ENCODE assay signal across 22 cellular contexts in the genomic region with DNA sequence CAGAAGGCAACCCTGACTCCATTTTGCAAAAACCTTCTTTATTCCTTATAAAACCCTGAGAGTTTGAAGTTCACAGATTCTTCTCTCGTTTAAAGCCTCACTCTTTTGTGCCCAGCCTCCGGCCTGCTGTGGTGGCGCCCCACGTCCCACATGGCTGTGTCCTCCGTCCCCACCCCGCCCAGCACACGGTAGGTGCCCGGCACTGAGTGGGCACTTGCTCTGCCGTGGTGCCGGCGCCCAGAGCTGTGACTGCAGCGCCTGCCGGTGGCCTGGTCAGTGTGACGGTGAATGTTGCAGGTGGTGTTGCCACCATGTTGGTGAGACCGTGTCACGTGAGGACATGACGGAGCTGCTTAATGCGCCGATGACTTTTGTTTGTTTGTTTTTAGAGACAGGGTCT. TPM values are rescaled to one million over a fixed set of nuclear protein-coding genes. Genes with fewer than 3 reads are reported as not detected.
DNase-seq lines count a peak whose midpoint lies in the region; ATAC-seq, FAIRE-seq and TF ChIP-seq lines count a peak whose summit lies in the region.
"Had no signal": no experiment of that assay in that cellular context is flagged by ENCODE, and none has a peak within 500 bp of the region (broad histone marks: within the 10 kb centered on the region; RNA-seq: fewer than 3 reads in every experiment).

No MANE protein-coding gene starts in this region.

- in situ Hi-C loops in HepG2 (cut with HindIII; ENCODE audit: extremely low pct_ligation_motif_present, low pct_unique_long_range_greater_than_20kb): no loop called here

- H3K9ac ChIP-seq in HepG2 (ENCODE audit: insufficient read depth, low read depth, low read length): no peak overlapping the region
- no peak overlapping the region for H3K9ac ChIP-seq in SK-N-SH
- H3K9ac ChIP-seq: BLaER1, GM23248 had no signal

- H3K27ac ChIP-seq in HepG2 (ENCODE audit: extremely low read length, insufficient read depth, low read length) (no peak overlapping the region), right lobe of liver (no peak overlapping the region), HEK293 (ENCODE audit: extremely low read depth, low read depth, low read length) (no peak overlapping the region), osteoblast (ENCODE audit: low read depth, low read length) (no peak overlapping the region), SK-N-SH (ENCODE audit: low read depth in 2 of 2, low read length in 1 of 2) (no peak overlapping the region)
- H3K27ac ChIP-seq: BLaER1, C4-2B, GM23248 had no signal

- H4K20me1 ChIP-seq in HepG2 (ENCODE audit: insufficient read depth, low read length): no peaks in the 10 kb centered on the region
- H4K20me1 ChIP-seq in osteoblast (ENCODE audit: insufficient read depth, low read length): no peaks in the 10 kb centered on the region
- no peaks in the 10 kb centered on the region for H4K20me1 ChIP-seq in SK-N-SH (ENCODE audit: insufficient read depth)

- H3K4me1 ChIP-seq in HepG2 (ENCODE audit: insufficient read depth, low read length) (no peaks in the 10 kb centered on the region), right lobe of liver (no peaks in the 10 kb centered on the region), HEK293 (ENCODE audit: control insufficient read depth, insufficient read depth, low read length) (no peaks in the 10 kb centered on the region), osteoblast (ENCODE audit: insufficient read depth, low read length) (no peaks in the 10 kb centered on the region), SK-N-SH (ENCODE audit: control insufficient read depth in 1 of 2, insufficient read depth in 2 of 2, low read depth in 1 of 2, low read length in 1 of 2) (no peaks in the 10 kb centered on the region)
- H3K4me1 ChIP-seq: Caco-2 had no signal

- no peak for ATAC-seq in HepG2
- no peak for ATAC-seq in right lobe of liver
- ATAC-seq: CD8-positive, alpha-beta T cell; HCT116 had no signal

- H3K27me3 ChIP-seq in HepG2 (ENCODE audit: control insufficient read depth in 1 of 2, insufficient read depth in 2 of 2, low read length in 2 of 2) (no peaks in the 10 kb centered on the region), right lobe of liver (no peaks in the 10 kb centered on the region), osteoblast (ENCODE audit: insufficient read depth, low read length) (no peaks in the 10 kb centered on the region), SK-N-SH (ENCODE audit: insufficient read depth) (no peaks in the 10 kb centered on the region)
- H3K27me3 ChIP-seq: BLaER1 had no signal

- TF ChIP-seq CTCF in HepG2 (CRISPR knock-in tag; IDR thresholded peaks at IDR 0.05): no peak
- TF ChIP-seq CTCF in right lobe of liver (IDR thresholded peaks at IDR 0.05): no peak
- no peak for TF ChIP-seq CTCF in HEK293 (tag by site-specific recombination; IDR thresholded peaks at IDR 0.05)
- TF ChIP-seq CTCF in osteoblast (IDR thresholded peaks at IDR 0.05; ENCODE audit: extremely low read depth, low read depth, low read length): no peak
- no peak for TF ChIP-seq CTCF in SK-N-SH (IDR thresholded peaks at IDR 0.05)

- intact Hi-C loops in HepG2 (cut with micrococcal nuclease; ENCODE audit: unreplicated experiment): no loop called here
- intact Hi-C loops in right lobe of liver (cut with DNase I): no loop called here

- H3K9me2 ChIP-seq in SK-N-SH: no peaks in the 10 kb centered on the region

- CTCF ChIA-PET in HepG2 (lab: Yijun Ruan, JAX; ENCODE audit: low intra/inter-chr PET ratio, low total read pairs) (no interaction called here), HEK293 (lab: Yijun Ruan, JAX) (no interaction called here), SK-N-SH (lab: Yijun Ruan, JAX) (interaction anchor here (0.9 kb wide), 1 partner anchor 25 kb away, joined by 3 read pairs; no protein-coding TSS in a partner anchor)

- no peak for DNase-seq in HepG2 (ENCODE audit: low spot score)
- no peak for DNase-seq in right lobe of liver
- DNase-seq in osteoblast (ENCODE audit: insufficient read length, low spot score, missing footprints): peak; percentile 63
- no peak for DNase-seq in SK-N-SH
- DNase-seq in NCI-H226: no peak
- DNase-seq: Caco-2; CD4-positive, CD25-positive, alpha-beta regulatory T cell; CD8-positive, alpha-beta T cell; DMS153; DND-41; GM23248; H9; HFFc6 had no signal

- POLR2A ChIA-PET in HepG2 (lab: Yijun Ruan, JAX) (no interaction called here), HEK293 (lab: Yijun Ruan, JAX) (interaction anchor here (1.6 kb wide), 1 partner anchor 20 kb away, joined by 4 read pairs; no protein-coding TSS in a partner anchor), SK-N-SH (lab: Yijun Ruan, JAX) (no interaction called here)

- no peak overlapping the region for H3K4me2 ChIP-seq in HepG2 (ENCODE audit: low read depth, low read length)
- no peak overlapping the region for H3K4me2 ChIP-seq in osteoblast (ENCODE audit: insufficient read depth, low read length)
- H3K4me2 ChIP-seq in SK-N-SH: no peak overlapping the region

- 96% methylated on average over 14 of the region's 19 CpGs for WGBS in HepG2 (ENCODE audit: low lambda C conversion rate)
- 100% methylated on average over 1 of the region's 19 CpGs for WGBS in right lobe of liver (ENCODE audit: insufficient coverage, low coverage, low lambda C conversion rate, missing lambda C conversion rate)
- 90% methylated on average over 17 of the region's 19 CpGs for WGBS in SK-N-SH (ENCODE audit: low lambda C conversion rate)

- no peak for TF ChIP-seq RAD21 in HepG2 (CRISPR knock-in tag; IDR thresholded peaks at IDR 0.05)
- TF ChIP-seq RAD21 in SK-N-SH (IDR thresholded peaks at IDR 0.05; ENCODE audit: low read length): no peak

- no peaks in the 10 kb centered on the region for H3F3A ChIP-seq in SK-N-SH (replicated peaks; ENCODE audit: insufficient read depth)

- H2AFZ ChIP-seq in HepG2 (ENCODE audit: low read length): no peak overlapping the region
- no peak overlapping the region for H2AFZ ChIP-seq in osteoblast (ENCODE audit: low read length)
- H2AFZ ChIP-seq in SK-N-SH (ENCODE audit: low read depth): no peak overlapping the region
- H2AFZ ChIP-seq: GM23248 had no signal

- H3K9me3 ChIP-seq in HepG2 (ENCODE audit: low read length): no peaks in the 10 kb centered on the region
- no peaks in the 10 kb centered on the region for H3K9me3 ChIP-seq in right lobe of liver
- no peaks in the 10 kb centered on the region for H3K9me3 ChIP-seq in HEK293 (ENCODE audit: control insufficient read depth, insufficient read depth, low read depth, low read length)
- H3K9me3 ChIP-seq in osteoblast (ENCODE audit: low read depth, low read length): no peaks in the 10 kb centered on the region
- no peaks in the 10 kb centered on the region for H3K9me3 ChIP-seq in SK-N-SH
- H3K9me3 ChIP-seq: BLaER1, Caco-2 had no signal

- H3K79me2 ChIP-seq in HepG2 (ENCODE audit: insufficient read depth, low read length) (no peaks in the 10 kb centered on the region), osteoblast (ENCODE audit: insufficient read depth, low read length) (peaks cover 6% of the 10 kb centered on the region), SK-N-SH (ENCODE audit: insufficient read depth) (peaks cover 1% of the 10 kb centered on the region; the same call in 1 of the 2 replicates)

- TF ChIP-seq POLR2A in HepG2 (IDR thresholded peaks at IDR 0.05; ENCODE audit: insufficient read depth in 1 of 2, low read depth in 2 of 2, low read length in 2 of 2): no peak
- no peak for TF ChIP-seq POLR2A in right lobe of liver (IDR thresholded peaks at IDR 0.05)

- no peak for TF ChIP-seq EP300 in HepG2 (IDR thresholded peaks at IDR 0.05; ENCODE audit: low read depth in 2 of 2, low read length in 2 of 2)
- no peak for TF ChIP-seq EP300 in HepG2 (CRISPR knock-in tag; IDR thresholded peaks at IDR 0.05; ENCODE audit: borderline replicate concordance)
- no peak for TF ChIP-seq EP300 in SK-N-SH (IDR thresholded peaks at IDR 0.05; ENCODE audit: borderline replicate concordance in 1 of 2, low read depth in 1 of 2, low read length in 1 of 2)

- H3K36me3 ChIP-seq in HepG2 (replicated peaks in 1 of 2; ENCODE audit: control insufficient read depth in 1 of 2, insufficient read depth in 2 of 2, low read length in 2 of 2): peaks cover 11 to 33% of the 10 kb centered on the region in 2 experiments; a peak in 4 of 5 replicates
- peaks cover 0 to 12% (median 1%) of the 10 kb centered on the region in 4 donors for H3K36me3 ChIP-seq in right lobe of liver
- peaks cover 28 to 76% of the 10 kb centered on the region in 2 experiments; a peak in 2 of 3 replicates for H3K36me3 ChIP-seq in HEK293 (ENCODE audit: control insufficient read depth in 2 of 2, insufficient read depth in 1 of 2, low read length in 2 of 2)
- peaks cover 16% of the 10 kb centered on the region for H3K36me3 ChIP-seq in osteoblast (ENCODE audit: insufficient read depth, low read length)
- peaks cover 0 to 11% of the 10 kb centered on the region in 2 experiments for H3K36me3 ChIP-seq in SK-N-SH (replicated peaks in 1 of 2; ENCODE audit: control insufficient read depth in 1 of 2, insufficient read depth in 2 of 2, low read length in 1 of 2)

- no TSS peak for BruUV-seq in HepG2 (replicated peaks; lab: Mats Ljungman, UMichigan)

- FAIRE-seq in HepG2 (lab: Jason Lieb, UNC): no peak
- FAIRE-seq: G401.6, GM12892, GM19239, H1 had no signal

- no peak overlapping the region for H3K4me3 ChIP-seq in HepG2 (replicated peaks in 1 of 3; ENCODE audit: insufficient read depth in 1 of 3, low read depth in 2 of 3, low read length in 3 of 3)
- no peak overlapping the region for H3K4me3 ChIP-seq in right lobe of liver
- H3K4me3 ChIP-seq in HEK293 (ENCODE audit: low read depth, low read length): no peak overlapping the region
- H3K4me3 ChIP-seq in osteoblast (ENCODE audit: insufficient read depth, low read length): no peak overlapping the region
- H3K4me3 ChIP-seq in SK-N-SH (ENCODE audit: low read depth in 2 of 2, low read length in 1 of 2): no peak overlapping the region
- H3K4me3 ChIP-seq: BLaER1, GM23248 had no signal

RNA-seq across cellular contexts. Expression of a gene that starts 9.4 kb away (rescaled TPM):
- total RNA-seq in HepG2 (2016; rRNA removed; fragmentation: Illumina TruSeq; extraction: Trizol) (33.4 and 49.0 TPM in 2 replicates), right lobe of liver (10 to 100 TPM; 10.8 to 31.7 (median 13.1) TPM), osteoblast (18.6 and 19.9 TPM in 2 replicates)
- 18.2 and 18.9 TPM in 2 replicates for total RNA-seq in HepG2 (2016; cell fraction: cytosol; rRNA removed; fragmentation: Illumina TruSeq; extraction: Trizol; ENCODE audit: low read depth)
- total RNA-seq in HepG2 (2016; cell fraction: insoluble cytoplasmic fraction; rRNA removed; fragmentation: Illumina TruSeq; extraction: Trizol): 27.6 and 52.7 TPM in 2 replicates
- total RNA-seq in HepG2 (2016; cell fraction: membrane; rRNA removed; fragmentation: Illumina TruSeq; extraction: Trizol): 38.0 and 38.8 TPM in 2 replicates
- 30.1 and 34.5 TPM in 2 replicates for total RNA-seq in HepG2 (2016; cell fraction: nucleus; rRNA removed; fragmentation: Illumina TruSeq; extraction: Trizol)
- polyA plus RNA-seq in HepG2 (2011; rRNA removed) (10.6 and 15.5 TPM in 2 replicates), SK-N-SH (2012; rRNA removed) (34.1 and 40.2 TPM in 2 replicates)
- polyA plus RNA-seq in HepG2 (2011; cell fraction: cytosol; rRNA removed): 11.1 and 18.2 TPM in 2 replicates
- polyA plus RNA-seq in HepG2 (2011; cell fraction: nucleus; rRNA removed): 45.2 and 49.3 TPM in 2 replicates
- 12.6 and 17.3 TPM in 2 replicates for polyA plus RNA-seq in HepG2 (2012)
- polyA plus RNA-seq in HepG2 (2016; cell fraction: cytosol; fragmentation: Illumina TruSeq; extraction: Trizol; ENCODE audit: low read depth): 19.2 and 20.9 TPM in 2 replicates
- 33.0 and 40.7 TPM in 2 replicates for polyA plus RNA-seq in HepG2 (2016; cell fraction: insoluble cytoplasmic fraction; fragmentation: Illumina TruSeq; extraction: Trizol; ENCODE audit: low read depth)
- polyA plus RNA-seq in HepG2 (2016; cell fraction: membrane; fragmentation: Illumina TruSeq; extraction: Trizol; ENCODE audit: low read depth): 30.9 and 31.4 TPM in 2 replicates
- polyA plus RNA-seq in HepG2 (2016; cell fraction: nucleus; fragmentation: Illumina TruSeq; extraction: Trizol; ENCODE audit: insufficient read depth, low read depth): 80.5 and 96.5 TPM in 2 replicates
- 21.9 and 37.5 TPM in 2 replicates for polyA minus RNA-seq in HepG2 (2011; rRNA and poly(A)+ RNA removed; ENCODE audit: low replicate concordance)
- 11.0 and 16.1 TPM in 2 replicates for polyA minus RNA-seq in HepG2 (2011; cell fraction: cytosol; rRNA and poly(A)+ RNA removed)
- polyA minus RNA-seq in HepG2 (2011; cell fraction: nucleus; rRNA and poly(A)+ RNA removed): 8.6 and 10.7 TPM in 2 replicates
- 17.6 and 25.1 TPM in 2 replicates for polyA plus RNA-seq in SK-N-SH (2012; cell fraction: cytosol; rRNA removed)
- 85.0 and 87.9 TPM in 2 replicates for polyA plus RNA-seq in SK-N-SH (2012; cell fraction: nucleus; rRNA removed)

RNA-seq across cellular contexts. Expression of a gene that starts 19.1 kb away (rescaled TPM):
- total RNA-seq in HepG2 (2016; rRNA removed; fragmentation: Illumina TruSeq; extraction: Trizol): not detected in 2 replicates
- not detected in 2 replicates for total RNA-seq in HepG2 (2016; cell fraction: cytosol; rRNA removed; fragmentation: Illumina TruSeq; extraction: Trizol; ENCODE audit: low read depth)
- not detected in 2 replicates for total RNA-seq in HepG2 (2016; cell fraction: insoluble cytoplasmic fraction; rRNA removed; fragmentation: Illumina TruSeq; extraction: Trizol)
- total RNA-seq in HepG2 (2016; cell fraction: membrane; rRNA removed; fragmentation: Illumina TruSeq; extraction: Trizol): not detected in 2 replicates
- not detected in 2 replicates for total RNA-seq in HepG2 (2016; cell fraction: nucleus; rRNA removed; fragmentation: Illumina TruSeq; extraction: Trizol)
- polyA plus RNA-seq in HepG2 (2011; rRNA removed): 0.17 and 0.21 TPM in 2 replicates
- polyA plus RNA-seq in HepG2 (2011; cell fraction: cytosol; rRNA removed): 0.17 TPM in 1 of 2 replicates, not detected in the other
- 3.9 and 4.5 TPM in 2 replicates for polyA plus RNA-seq in HepG2 (2011; cell fraction: nucleus; rRNA removed)
- 0.58 and 1.1 TPM in 2 replicates for polyA plus RNA-seq in HepG2 (2012)
- polyA plus RNA-seq in HepG2 (2016; cell fraction: cytosol; fragmentation: Illumina TruSeq; extraction: Trizol; ENCODE audit: low read depth): not detected in 2 replicates
- polyA plus RNA-seq in HepG2 (2016; cell fraction: insoluble cytoplasmic fraction; fragmentation: Illumina TruSeq; extraction: Trizol; ENCODE audit: low read depth): 0.34 TPM in 1 of 2 replicates, not detected in the other
- not detected in 2 replicates for polyA plus RNA-seq in HepG2 (2016; cell fraction: membrane; fragmentation: Illumina TruSeq; extraction: Trizol; ENCODE audit: low read depth)
- polyA plus RNA-seq in HepG2 (2016; cell fraction: nucleus; fragmentation: Illumina TruSeq; extraction: Trizol; ENCODE audit: insufficient read depth, low read depth): 0.90 TPM in 1 of 2 replicates, not detected in the other
- polyA minus RNA-seq in HepG2 (2011; rRNA and poly(A)+ RNA removed; ENCODE audit: low replicate concordance): not detected in 2 replicates
- polyA minus RNA-seq in HepG2 (2011; cell fraction: cytosol; rRNA and poly(A)+ RNA removed): not detected in 2 replicates
- polyA minus RNA-seq in HepG2 (2011; cell fraction: nucleus; rRNA and poly(A)+ RNA removed): not detected in 2 replicates
- under 1 TPM in 1 of 6 experiments, not detected in 5; 0.40 TPM for total RNA-seq in right lobe of liver
- 1.8 and 2.7 TPM in 2 replicates for total RNA-seq in osteoblast
- 6.5 and 8.1 TPM in 2 replicates for polyA plus RNA-seq in SK-N-SH (2012; rRNA removed)
- polyA plus RNA-seq in SK-N-SH (2012; cell fraction: cytosol; rRNA removed): 3.1 and 4.9 TPM in 2 replicates
- polyA plus RNA-seq in SK-N-SH (2012; cell fraction: nucleus; rRNA removed): 18.5 and 29.8 TPM in 2 replicates
- total RNA-seq: A172; CD4-positive, CD25-positive, alpha-beta regulatory T cell had no signal
- polyA plus RNA-seq: CD4-positive, CD25-positive, alpha-beta regulatory T cell had no signal

RNA-seq across cellular contexts. Expression of a gene that starts 49.8 kb away (rescaled TPM):
- total RNA-seq in HepG2 (2016; rRNA removed; fragmentation: Illumina TruSeq; extraction: Trizol) (21.1 and 31.1 TPM in 2 replicates), right lobe of liver (10 to 100 TPM in 3 of 6 experiments, 1 to 10 TPM in 3; 8.9 to 15.0 (median 10.2) TPM), osteoblast (10.6 and 14.5 TPM in 2 replicates)
- 26.1 and 27.7 TPM in 2 replicates for total RNA-seq in HepG2 (2016; cell fraction: cytosol; rRNA removed; fragmentation: Illumina TruSeq; extraction: Trizol; ENCODE audit: low read depth)
- total RNA-seq in HepG2 (2016; cell fraction: insoluble cytoplasmic fraction; rRNA removed; fragmentation: Illumina TruSeq; extraction: Trizol): 19.1 and 31.9 TPM in 2 replicates
- total RNA-seq in HepG2 (2016; cell fraction: membrane; rRNA removed; fragmentation: Illumina TruSeq; extraction: Trizol): 24.8 and 25.7 TPM in 2 replicates
- 28.8 and 34.2 TPM in 2 replicates for total RNA-seq in HepG2 (2016; cell fraction: nucleus; rRNA removed; fragmentation: Illumina TruSeq; extraction: Trizol)
- polyA plus RNA-seq in HepG2 (2011; rRNA removed) (9.6 and 15.4 TPM in 2 replicates), SK-N-SH (2012; rRNA removed) (47.6 and 71.6 TPM in 2 replicates)
- 7.3 and 12.3 TPM in 2 replicates for polyA plus RNA-seq in HepG2 (2011; cell fraction: cytosol; rRNA removed)
- polyA plus RNA-seq in HepG2 (2011; cell fraction: nucleus; rRNA removed): 82.9 and 84.6 TPM in 2 replicates
- polyA plus RNA-seq in HepG2 (2012): 9.1 and 14.3 TPM in 2 replicates
- 11.2 and 12.2 TPM in 2 replicates for polyA plus RNA-seq in HepG2 (2016; cell fraction: cytosol; fragmentation: Illumina TruSeq; extraction: Trizol; ENCODE audit: low read depth)
- polyA plus RNA-seq in HepG2 (2016; cell fraction: insoluble cytoplasmic fraction; fragmentation: Illumina TruSeq; extraction: Trizol; ENCODE audit: low read depth): 22.1 and 23.9 TPM in 2 replicates
- polyA plus RNA-seq in HepG2 (2016; cell fraction: membrane; fragmentation: Illumina TruSeq; extraction: Trizol; ENCODE audit: low read depth): 16.4 and 18.0 TPM in 2 replicates
- 108 and 128 TPM in 2 replicates for polyA plus RNA-seq in HepG2 (2016; cell fraction: nucleus; fragmentation: Illumina TruSeq; extraction: Trizol; ENCODE audit: insufficient read depth, low read depth)
- 15.4 and 54.9 TPM in 2 replicates for polyA minus RNA-seq in HepG2 (2011; rRNA and poly(A)+ RNA removed; ENCODE audit: low replicate concordance)
- 8.0 and 10.3 TPM in 2 replicates for polyA minus RNA-seq in HepG2 (2011; cell fraction: cytosol; rRNA and poly(A)+ RNA removed)
- polyA minus RNA-seq in HepG2 (2011; cell fraction: nucleus; rRNA and poly(A)+ RNA removed): 18.0 and 21.1 TPM in 2 replicates
- 13.5 and 13.8 TPM in 2 replicates for polyA plus RNA-seq in SK-N-SH (2012; cell fraction: cytosol; rRNA removed)
- 255 and 261 TPM in 2 replicates for polyA plus RNA-seq in SK-N-SH (2012; cell fraction: nucleus; rRNA removed)

RNA-seq across cellular contexts. Expression of a gene that starts 53.3 kb away (rescaled TPM):
- total RNA-seq in HepG2 (2016; rRNA removed; fragmentation: Illumina TruSeq; extraction: Trizol) (63.5 and 67.1 TPM in 2 replicates), right lobe of liver (10 to 100 TPM; 46.6 to 72.6 (median 63.8) TPM), osteoblast (67.2 and 73.1 TPM in 2 replicates)
- total RNA-seq in HepG2 (2016; cell fraction: cytosol; rRNA removed; fragmentation: Illumina TruSeq; extraction: Trizol; ENCODE audit: low read depth): 174 and 181 TPM in 2 replicates
- 55.4 and 71.0 TPM in 2 replicates for total RNA-seq in HepG2 (2016; cell fraction: insoluble cytoplasmic fraction; rRNA removed; fragmentation: Illumina TruSeq; extraction: Trizol)
- 205 and 206 TPM in 2 replicates for total RNA-seq in HepG2 (2016; cell fraction: membrane; rRNA removed; fragmentation: Illumina TruSeq; extraction: Trizol)
- 33.8 and 37.5 TPM in 2 replicates for total RNA-seq in HepG2 (2016; cell fraction: nucleus; rRNA removed; fragmentation: Illumina TruSeq; extraction: Trizol)
- polyA plus RNA-seq in HepG2 (2011; rRNA removed) (41.7 and 42.8 TPM in 2 replicates), SK-N-SH (2012; rRNA removed) (73.6 and 104 TPM in 2 replicates)
- 46.2 and 47.3 TPM in 2 replicates for polyA plus RNA-seq in HepG2 (2011; cell fraction: cytosol; rRNA removed)
- polyA plus RNA-seq in HepG2 (2011; cell fraction: nucleus; rRNA removed): 54.5 and 58.4 TPM in 2 replicates
- 78.4 and 81.7 TPM in 2 replicates for polyA plus RNA-seq in HepG2 (2012)
- 402 and 408 TPM in 2 replicates for polyA plus RNA-seq in HepG2 (2016; cell fraction: cytosol; fragmentation: Illumina TruSeq; extraction: Trizol; ENCODE audit: low read depth)
- 95.7 and 105 TPM in 2 replicates for polyA plus RNA-seq in HepG2 (2016; cell fraction: insoluble cytoplasmic fraction; fragmentation: Illumina TruSeq; extraction: Trizol; ENCODE audit: low read depth)
- 348 and 359 TPM in 2 replicates for polyA plus RNA-seq in HepG2 (2016; cell fraction: membrane; fragmentation: Illumina TruSeq; extraction: Trizol; ENCODE audit: low read depth)
- 88.7 and 92.0 TPM in 2 replicates for polyA plus RNA-seq in HepG2 (2016; cell fraction: nucleus; fragmentation: Illumina TruSeq; extraction: Trizol; ENCODE audit: insufficient read depth, low read depth)
- 60.1 and 74.5 TPM in 2 replicates for polyA minus RNA-seq in HepG2 (2011; rRNA and poly(A)+ RNA removed; ENCODE audit: low replicate concordance)
- polyA minus RNA-seq in HepG2 (2011; cell fraction: cytosol; rRNA and poly(A)+ RNA removed): 44.8 and 47.0 TPM in 2 replicates
- 35.7 and 37.5 TPM in 2 replicates for polyA minus RNA-seq in HepG2 (2011; cell fraction: nucleus; rRNA and poly(A)+ RNA removed)
- 90.3 and 97.8 TPM in 2 replicates for polyA plus RNA-seq in SK-N-SH (2012; cell fraction: cytosol; rRNA removed)
- 72.0 and 84.8 TPM in 2 replicates for polyA plus RNA-seq in SK-N-SH (2012; cell fraction: nucleus; rRNA removed)
